Comparison of ENCODE assay signal across 11 cellular contexts in genomic region chr17:8290043-8290442, GRCh38. TPM values are rescaled to one million over a fixed set of nuclear protein-coding genes. Genes with fewer than 3 reads are reported as not detected.
DNase-seq lines count a peak whose midpoint lies in the region; ATAC-seq and TF ChIP-seq lines count a peak whose summit lies in the region.
"Had no signal": no experiment of that assay in that cellular context is flagged by ENCODE, and none has a peak within 500 bp of the region (broad histone marks: within the 10 kb centered on the region; RNA-seq: fewer than 3 reads in every experiment).

No MANE protein-coding gene starts in this region.

- no peak for DNase-seq in CD8-positive, alpha-beta T cell
- DNase-seq in activated T-helper 1 cell treated with anti-CD3 and anti-CD28 coated beads, Interleukin-12 subunit alpha, Interleukin-12 subunit beta, Interleukin-2, Interleukin-4 antibody, amounts not matched to agents 30 ng/mL and 10 ng/mL and 1 ng/mL, durations not matched to agents 14 hours and 24 hours and 36 hours (ENCODE audit: low spot score) = no peak
- DNase-seq in naive thymus-derived CD8-positive, alpha-beta T cell = no peak
- DNase-seq in heart left ventricle = no peak
- DNase-seq in SHP77 treated with DMSO at 0.1 percent for 48 hours (lab: John Stamatoyannopoulos, UW) = no peak
- DNase-seq: activated CD4-positive, CD25-positive, alpha-beta regulatory T cell treated with anti-CD3 and anti-CD28 coated beads, Interleukin-2, amount 50 U/mL, for 72 hours; DMS79 treated with DMSO at 0.1 percent for 48 hours; midbrain had no signal

- peaks cover 45% of the 10 kb centered on the region for H3K4me1 Mint-ChIP-seq in CD8-positive, alpha-beta T cell (ENCODE audit: low read depth)
- peaks cover 40% of the 10 kb centered on the region for H3K4me1 Mint-ChIP-seq in activated T-helper 1 cell treated with anti-CD3 and anti-CD28 coated beads, Interleukin-12 subunit alpha, Interleukin-12 subunit beta, Interleukin-2, Interleukin-4 antibody, amounts not matched to agents 30 ng/mL and 10 ng/mL and 1 ng/mL, durations not matched to agents 14 hours and 24 hours and 36 hours (ENCODE audit: low read depth)
- peaks cover 21 to 60% (median 42%) of the 10 kb centered on the region in 4 donors for H3K4me1 Mint-ChIP-seq in naive thymus-derived CD8-positive, alpha-beta T cell

- H3K27me3 ChIP-seq in CD8-positive, alpha-beta T cell (ENCODE audit: insufficient read depth, low read length) = no peaks in the 10 kb centered on the region
- H3K27me3 ChIP-seq in heart left ventricle = no peaks in the 10 kb centered on the region
- H3K27me3 ChIP-seq: vagina had no signal

- peaks cover 25% of the 10 kb centered on the region for H3K4me1 ChIP-seq in CD8-positive, alpha-beta T cell (ENCODE audit: insufficient read depth, low read length)
- H3K4me1 ChIP-seq in HEK293 (ENCODE audit: control insufficient read depth, insufficient read depth, low read length) (peaks cover 9% of the 10 kb centered on the region), heart left ventricle (peaks cover 0 to 37% (median 23%) of the 10 kb centered on the region in 12 donors)

- CTCF ChIA-PET in CD8-positive, alpha-beta T cell (lab: Charles Lee) = no interaction called here
- CTCF ChIA-PET in HEK293 (lab: Yijun Ruan, JAX) = interaction anchor here (1.3 kb wide), 1 partner anchor 20 kb away, joined by 3 read pairs; no protein-coding TSS in a partner anchor

- POLR2A ChIA-PET in CD8-positive, alpha-beta T cell (lab: Charles Lee) = no interaction called here
- POLR2A ChIA-PET in HEK293 (lab: Yijun Ruan, JAX) = no interaction called here
- POLR2A ChIA-PET in naive thymus-derived CD8-positive, alpha-beta T cell (lab: Charles Lee) = no interaction called here

- intact Hi-C loops in CD8-positive, alpha-beta T cell (cut with DNase I, micrococcal nuclease) = no loop called here
- intact Hi-C loops in activated T-helper 1 cell treated with anti-CD3 and anti-CD28 coated beads, Interleukin-12 subunit alpha, Interleukin-12 subunit beta, Interleukin-2, Interleukin-4 antibody, amounts not matched to agents 30 ng/mL and 10 ng/mL and 1 ng/mL, durations not matched to agents 14 hours and 24 hours and 36 hours (cut with micrococcal nuclease) = no loop called here
- intact Hi-C loops in heart left ventricle (cut with DNase I) = loop anchor here in 6 of 10 donors (5.0 to 10.0 kb wide), 6 partner anchors 43 to 225 kb away; partner anchors contain the start of genes ALOX12B (in 2 of the 6), HES7 (in 2 of the 6), ALOXE3 (in 1 of the 6) and CTC1 (in 1 of the 6)

- peak overlapping the region; percentile 97 for H3K4me3 Mint-ChIP-seq in CD8-positive, alpha-beta T cell
- peak overlapping the region; percentile 86 for H3K4me3 Mint-ChIP-seq in activated T-helper 1 cell treated with anti-CD3 and anti-CD28 coated beads, Interleukin-12 subunit alpha, Interleukin-12 subunit beta, Interleukin-2, Interleukin-4 antibody, amounts not matched to agents 30 ng/mL and 10 ng/mL and 1 ng/mL, durations not matched to agents 14 hours and 24 hours and 36 hours
- peak overlapping the region; percentile 41 to 99 (median 96) for H3K4me3 Mint-ChIP-seq in naive thymus-derived CD8-positive, alpha-beta T cell

- 61 to 85% (median 73%) methylated on average over 3 of the region's 3 CpGs for WGBS in heart left ventricle, 4 donors

- no peaks in the 10 kb centered on the region for H3K9me3 ChIP-seq in CD8-positive, alpha-beta T cell (ENCODE audit: low read length)
- no peaks in the 10 kb centered on the region for H3K9me3 ChIP-seq in HEK293 (ENCODE audit: control insufficient read depth, insufficient read depth, low read depth, low read length)
- H3K9me3 ChIP-seq in heart left ventricle = no peaks in the 10 kb centered on the region
- H3K9me3 ChIP-seq: vagina had no signal

- H3K27ac Mint-ChIP-seq in CD8-positive, alpha-beta T cell = peak overlapping the region; percentile 35
- H3K27ac Mint-ChIP-seq in activated T-helper 1 cell treated with anti-CD3 and anti-CD28 coated beads, Interleukin-12 subunit alpha, Interleukin-12 subunit beta, Interleukin-2, Interleukin-4 antibody, amounts not matched to agents 30 ng/mL and 10 ng/mL and 1 ng/mL, durations not matched to agents 14 hours and 24 hours and 36 hours = peak overlapping the region; percentile 9
- peak overlapping the region in 8 of 10 donors; percentile 30 to 97 (median 62) for H3K27ac Mint-ChIP-seq in naive thymus-derived CD8-positive, alpha-beta T cell

- H3K27me3 Mint-ChIP-seq in CD8-positive, alpha-beta T cell (ENCODE audit: low read depth) = no peaks in the 10 kb centered on the region
- no peaks in the 10 kb centered on the region for H3K27me3 Mint-ChIP-seq in activated T-helper 1 cell treated with anti-CD3 and anti-CD28 coated beads, Interleukin-12 subunit alpha, Interleukin-12 subunit beta, Interleukin-2, Interleukin-4 antibody, amounts not matched to agents 30 ng/mL and 10 ng/mL and 1 ng/mL, durations not matched to agents 14 hours and 24 hours and 36 hours (ENCODE audit: insufficient read depth)
- H3K27me3 Mint-ChIP-seq in naive thymus-derived CD8-positive, alpha-beta T cell = no peaks in the 10 kb centered on the region

- TF ChIP-seq CTCF in CD8-positive, alpha-beta T cell (IDR thresholded peaks at IDR 0.05) = no peak
- TF ChIP-seq CTCF in HEK293 (tag by site-specific recombination; IDR thresholded peaks at IDR 0.05) (no peak), heart left ventricle (IDR thresholded peaks at IDR 0.05) (no peak)

- no peak for TF ChIP-seq POLR2A in heart left ventricle (IDR thresholded peaks at IDR 0.05)

- H3K4me3 ChIP-seq in CD8-positive, alpha-beta T cell (ENCODE audit: low read depth, low read length) = no peak overlapping the region
- no peak overlapping the region for H3K4me3 ChIP-seq in HEK293 (ENCODE audit: low read depth, low read length)
- no peak overlapping the region for H3K4me3 ChIP-seq in heart left ventricle

- no peak overlapping the region for H3K27ac ChIP-seq in CD8-positive, alpha-beta T cell (ENCODE audit: low read depth, low read length)
- no peak overlapping the region for H3K27ac ChIP-seq in HEK293 (ENCODE audit: extremely low read depth, low read depth, low read length)
- no peak overlapping the region for H3K27ac ChIP-seq in heart left ventricle

- no peaks in the 10 kb centered on the region for H3K36me3 ChIP-seq in CD8-positive, alpha-beta T cell (ENCODE audit: insufficient read depth, low read length)
- H3K36me3 ChIP-seq in HEK293 (ENCODE audit: control insufficient read depth in 2 of 2, insufficient read depth in 1 of 2, low read length in 2 of 2) (peaks cover 0 to 12% of the 10 kb centered on the region in 2 experiments; a peak in 1 of 3 replicates), heart left ventricle (no peaks in the 10 kb centered on the region)
- H3K36me3 ChIP-seq: vagina had no signal

- H3K36me3 Mint-ChIP-seq in CD8-positive, alpha-beta T cell = peaks cover 12% of the 10 kb centered on the region
- peaks cover 11% of the 10 kb centered on the region for H3K36me3 Mint-ChIP-seq in activated T-helper 1 cell treated with anti-CD3 and anti-CD28 coated beads, Interleukin-12 subunit alpha, Interleukin-12 subunit beta, Interleukin-2, Interleukin-4 antibody, amounts not matched to agents 30 ng/mL and 10 ng/mL and 1 ng/mL, durations not matched to agents 14 hours and 24 hours and 36 hours (ENCODE audit: low read depth)
- H3K36me3 Mint-ChIP-seq in naive thymus-derived CD8-positive, alpha-beta T cell = peaks cover 0 to 2% (median 0%) of the 10 kb centered on the region in 3 donors

- H3K9me3 Mint-ChIP-seq in CD8-positive, alpha-beta T cell = no peaks in the 10 kb centered on the region
- no peaks in the 10 kb centered on the region for H3K9me3 Mint-ChIP-seq in activated T-helper 1 cell treated with anti-CD3 and anti-CD28 coated beads, Interleukin-12 subunit alpha, Interleukin-12 subunit beta, Interleukin-2, Interleukin-4 antibody, amounts not matched to agents 30 ng/mL and 10 ng/mL and 1 ng/mL, durations not matched to agents 14 hours and 24 hours and 36 hours
- H3K9me3 Mint-ChIP-seq in naive thymus-derived CD8-positive, alpha-beta T cell = no peaks in the 10 kb centered on the region

- ATAC-seq in CD8-positive, alpha-beta T cell = no peak
- ATAC-seq in naive thymus-derived CD8-positive, alpha-beta T cell = no peak
- ATAC-seq in GM19035 (IDR thresholded peaks at IDR 0.05; ENCODE audit: unreplicated experiment) (no peak), heart left ventricle (no peak)

RNA-seq across cellular contexts. Expression of gene RANGRF, which starts 1.6 kb away (rescaled TPM):
- 10 to 100 TPM; 18.9 to 20.2 TPM for total RNA-seq in CD8-positive, alpha-beta T cell
- 52.9 and 57.9 TPM in 2 replicates for total RNA-seq in activated T-helper 1 cell treated with anti-CD3 and anti-CD28 coated beads, Interleukin-12 subunit alpha, Interleukin-12 subunit beta, Interleukin-2, Interleukin-4 antibody, amounts not matched to agents 30 ng/mL and 10 ng/mL and 1 ng/mL, durations not matched to agents 14 hours and 24 hours and 36 hours
- 10 to 100 TPM; 41.7 to 41.9 TPM for total RNA-seq in naive thymus-derived CD8-positive, alpha-beta T cell
- 10 to 100 TPM; 67.2 to 79.6 (median 78.7) TPM for polyA plus RNA-seq in naive thymus-derived CD8-positive, alpha-beta T cell
- total RNA-seq in heart left ventricle = 10 to 100 TPM; 22.3 to 33.6 (median 27.1) TPM
- 10 to 100 TPM; 36.3 to 54.2 TPM for polyA plus RNA-seq in heart left ventricle

RNA-seq across cellular contexts. Expression of gene SLC25A35, which starts 5.2 kb away (rescaled TPM):
- total RNA-seq in CD8-positive, alpha-beta T cell = 1 to 10 TPM; 4.2 to 4.4 TPM
- 5.3 and 5.5 TPM in 2 replicates for total RNA-seq in activated T-helper 1 cell treated with anti-CD3 and anti-CD28 coated beads, Interleukin-12 subunit alpha, Interleukin-12 subunit beta, Interleukin-2, Interleukin-4 antibody, amounts not matched to agents 30 ng/mL and 10 ng/mL and 1 ng/mL, durations not matched to agents 14 hours and 24 hours and 36 hours
- total RNA-seq in naive thymus-derived CD8-positive, alpha-beta T cell = 1 to 10 TPM; 6.5 to 6.7 TPM
- polyA plus RNA-seq in naive thymus-derived CD8-positive, alpha-beta T cell = 1 to 10 TPM in 1 of 3 donors, under 1 TPM in 2; 0.60 to 3.1 (median 0.79) TPM
- total RNA-seq in heart left ventricle = 1 to 10 TPM in 8 of 9 donors, under 1 TPM in 1; 0.52 to 7.5 (median 2.1) TPM
- polyA plus RNA-seq in heart left ventricle = 1 to 10 TPM; 2.2 to 3.9 TPM

RNA-seq across cellular contexts. Expression of gene ARHGEF15, which starts 20.0 kb away (rescaled TPM):
- total RNA-seq in CD8-positive, alpha-beta T cell = not detected
- not detected in 2 replicates for total RNA-seq in activated T-helper 1 cell treated with anti-CD3 and anti-CD28 coated beads, Interleukin-12 subunit alpha, Interleukin-12 subunit beta, Interleukin-2, Interleukin-4 antibody, amounts not matched to agents 30 ng/mL and 10 ng/mL and 1 ng/mL, durations not matched to agents 14 hours and 24 hours and 36 hours
- total RNA-seq in naive thymus-derived CD8-positive, alpha-beta T cell = not detected
- not detected for polyA plus RNA-seq in naive thymus-derived CD8-positive, alpha-beta T cell
- total RNA-seq in heart left ventricle = 10 to 100 TPM; 14.3 to 40.5 (median 18.2) TPM
- 10 to 100 TPM; 11.9 to 15.8 TPM for polyA plus RNA-seq in heart left ventricle

RNA-seq across cellular contexts. Expression of gene PFAS, which starts 41.0 kb away (rescaled TPM):
- 10 to 100 TPM; 23.8 to 25.0 TPM for total RNA-seq in CD8-positive, alpha-beta T cell
- total RNA-seq in activated T-helper 1 cell treated with anti-CD3 and anti-CD28 coated beads, Interleukin-12 subunit alpha, Interleukin-12 subunit beta, Interleukin-2, Interleukin-4 antibody, amounts not matched to agents 30 ng/mL and 10 ng/mL and 1 ng/mL, durations not matched to agents 14 hours and 24 hours and 36 hours = 189 and 204 TPM in 2 replicates
- total RNA-seq in naive thymus-derived CD8-positive, alpha-beta T cell = 10 to 100 TPM; 41.4 to 44.0 TPM
- polyA plus RNA-seq in naive thymus-derived CD8-positive, alpha-beta T cell = 10 to 100 TPM; 10.1 to 20.9 (median 19.8) TPM
- total RNA-seq in heart left ventricle = 10 to 100 TPM in 7 of 9 donors, 1 to 10 TPM in 2; 7.7 to 23.8 (median 14.1) TPM
- 10 to 100 TPM in 1 of 2 donors, 1 to 10 TPM in 1; 6.1 to 11.8 TPM for polyA plus RNA-seq in heart left ventricle

RNA-seq across cellular contexts. Expression of gene CTC1, which starts 42.2 kb away (rescaled TPM):
- 100 to 1,000 TPM; 223 to 226 TPM for total RNA-seq in CD8-positive, alpha-beta T cell
- 68.5 and 76.3 TPM in 2 replicates for total RNA-seq in activated T-helper 1 cell treated with anti-CD3 and anti-CD28 coated beads, Interleukin-12 subunit alpha, Interleukin-12 subunit beta, Interleukin-2, Interleukin-4 antibody, amounts not matched to agents 30 ng/mL and 10 ng/mL and 1 ng/mL, durations not matched to agents 14 hours and 24 hours and 36 hours
- total RNA-seq in naive thymus-derived CD8-positive, alpha-beta T cell = 100 to 1,000 TPM; 278 to 288 TPM
- 10 to 100 TPM; 15.5 to 27.6 (median 21.9) TPM for polyA plus RNA-seq in naive thymus-derived CD8-positive, alpha-beta T cell
- total RNA-seq in heart left ventricle = 10 to 100 TPM in 7 of 9 donors, 1 to 10 TPM in 2; 4.6 to 24.4 (median 12.1) TPM
- 10 to 100 TPM in 1 of 2 donors, 1 to 10 TPM in 1; 7.9 to 13.3 TPM for polyA plus RNA-seq in heart left ventricle

Comparison
In these comparisons a context has a peak if more than half of its experiments do, and no peak if none do; other contexts are left out.
1. H3K27ac Mint-ChIP-seq: peak in every context shown above with its lines; median percentile 62 in naive thymus-derived CD8-positive, alpha-beta T cell; 35 in CD8-positive, alpha-beta T cell; 9 in activated T-helper 1 cell treated with anti-CD3 and anti-CD28 coated beads, Interleukin-12 subunit alpha, Interleukin-12 subunit beta, Interleukin-2, Interleukin-4 antibody, amounts not matched to agents 30 ng/mL and 10 ng/mL and 1 ng/mL, durations not matched to agents 14 hours and 24 hours and 36 hours.
2. RNA of gene ARHGEF15, which starts 20.0 kb away (total RNA-seq): 14.3 to 40.5 TPM in heart left ventricle; not detected in CD8-positive, alpha-beta T cell, not detected in activated T-helper 1 cell treated with anti-CD3 and anti-CD28 coated beads, Interleukin-12 subunit alpha, Interleukin-12 subunit beta, Interleukin-2, Interleukin-4 antibody, amounts not matched to agents 30 ng/mL and 10 ng/mL and 1 ng/mL, durations not matched to agents 14 hours and 24 hours and 36 hours and not detected in naive thymus-derived CD8-positive, alpha-beta T cell; every median in the first group is over 10 times any median in the second.
3. intact Hi-C loops: an anchor here in heart left ventricle (5.0 to 10.0 kb wide); none called in CD8-positive, alpha-beta T cell and activated T-helper 1 cell treated with anti-CD3 and anti-CD28 coated beads, Interleukin-12 subunit alpha, Interleukin-12 subunit beta, Interleukin-2, Interleukin-4 antibody, amounts not matched to agents 30 ng/mL and 10 ng/mL and 1 ng/mL, durations not matched to agents 14 hours and 24 hours and 36 hours.
4. Peak in every context shown above with its lines, with median percentiles within 50 percentile points of each other: H3K4me3 Mint-ChIP-seq.